ENCODE assay signal across 1 cellular context in genomic region chr6:43368517-43369160, GRCh38.
TF ChIP-seq lines count a peak whose summit lies in the region.

No MANE protein-coding gene starts in this region.

TF ChIP-seq in GM12878, 131 proteins besides CTCF, POLR2A, EP300 and RAD21:
- TF ChIP-seq KLF5 (IDR thresholded peaks at IDR 0.05; ENCODE audit: partially characterized antibody) (no peak), MEF2B (IDR thresholded peaks at IDR 0.05; ENCODE audit: partially characterized antibody, poor library complexity, severe bottlenecking) (peak; percentile 21), WRNIP1 (IDR thresholded peaks at IDR 0.05; ENCODE audit: borderline replicate concordance, low read depth, low read length) (0 out of 2 replicates have a peak, but pooled peaks have one; percentile 16), GATAD2B (conservative IDR thresholded peaks at IDR 0.05; ENCODE audit: low read depth) (no peak), CREB1 (IDR thresholded peaks at IDR 0.05; ENCODE audit: low read depth) (0 out of 2 replicates have a peak, but pooled peaks have one; percentile 2), MLLT1 (IDR thresholded peaks at IDR 0.05) (peak; percentile 60; the same call in 1 of the 2 replicates), IKZF2 (IDR thresholded peaks at IDR 0.05) (peak; percentile 26 to 40; a peak in 2 of 4 replicates), JUND (IDR thresholded peaks at IDR 0.05; ENCODE audit: low read depth, low read length) (no peak), HDGF (IDR thresholded peaks at IDR 0.05) (0 out of 2 replicates have a peak, but pooled peaks have one; percentile 30), HDAC2 (IDR thresholded peaks at IDR 0.05) (no peak)
